Comparison of ENCODE assay signal across 23 cellular contexts in genomic region chr20:22509090-22509938, GRCh38.
"Had no signal": no experiment of that assay in that cellular context is flagged by ENCODE, and none has a peak within 500 bp of the region (broad histone marks: within the 10 kb centered on the region; RNA-seq: fewer than 3 reads in every experiment).

No MANE protein-coding gene starts in this region.

- H3K9me3 Mint-ChIP-seq: activated T-helper 17 cell treated with anti-CD3 and anti-CD28 coated beads, Interleukin-2, amount 50 U/mL, for 72 hours had no signal

- H3K27ac ChIP-seq: adrenal gland, VCaP had no signal

- H3K27me3 ChIP-seq: adrenal gland had no signal

- H3K27me3 Mint-ChIP-seq: activated CD4-positive, alpha-beta memory T cell treated with anti-CD3 and anti-CD28 coated beads, Interleukin-2, amount 10 ng/mL, durations not matched to agents 7 days and 5 days; activated CD4-positive, alpha-beta T cell treated with anti-CD3 and anti-CD28 coated beads for 36 hours; activated naive CD8-positive, alpha-beta T cell; activated T-helper 17 cell treated with anti-CD3 and anti-CD28 coated beads, Interleukin-2, amount 50 U/mL, for 72 hours; T-cell had no signal

- H3K9me3 ChIP-seq: adrenal gland had no signal

- DNase-seq: activated CD4-positive, alpha-beta memory T cell treated with anti-CD3 and anti-CD28 coated beads, Interleukin-2, amount 10 ng/mL, durations not matched to agents 7 days and 5 days; activated CD4-positive, alpha-beta T cell treated with anti-CD3 and anti-CD28 coated beads for 36 hours; activated CD4-positive, alpha-beta T cell treated with anti-CD3 and anti-CD28 coated beads, Interleukin-2, amount 50 U/mL, for 1 hour; activated CD4-positive, CD25-positive, alpha-beta regulatory T cell; activated gamma-delta T cell; activated naive CD4-positive, alpha-beta T cell treated with anti-CD3 and anti-CD28 coated beads for 36 hours; activated T-cell treated with anti-CD3 and anti-CD28 coated beads for 4 hours; activated T-cell treated with anti-CD3 and anti-CD28 coated beads, Interleukin-2, amount 50 U/mL, for 48 hours; adrenal gland; anterior cingulate cortex; central memory CD4-positive, alpha-beta T cell; KG1; NCI-H1092; NCI-H1417; NCI-H1930; NCI-H345; NCI-H524; T-cell; T-helper 2 cell had no signal

- H3K4me1 ChIP-seq: adrenal gland had no signal

- H3K36me3 ChIP-seq: adrenal gland had no signal

- FAIRE-seq: RCC 7860 had no signal

- H3K4me1 Mint-ChIP-seq: activated CD4-positive, alpha-beta memory T cell treated with anti-CD3 and anti-CD28 coated beads, Interleukin-2, amount 10 ng/mL, durations not matched to agents 7 days and 5 days; activated CD4-positive, alpha-beta T cell treated with anti-CD3 and anti-CD28 coated beads for 36 hours; activated T-helper 17 cell treated with anti-CD3 and anti-CD28 coated beads, Interleukin-2, amount 50 U/mL, for 72 hours; T-cell had no signal

- H3K27ac Mint-ChIP-seq: activated CD4-positive, alpha-beta memory T cell treated with anti-CD3 and anti-CD28 coated beads, Interleukin-2, amount 10 ng/mL, durations not matched to agents 7 days and 5 days; activated CD4-positive, alpha-beta T cell treated with anti-CD3 and anti-CD28 coated beads for 36 hours; activated naive CD4-positive, alpha-beta T cell treated with anti-CD3 and anti-CD28 coated beads for 36 hours; activated naive CD8-positive, alpha-beta T cell; activated T-helper 17 cell treated with anti-CD3 and anti-CD28 coated beads, Interleukin-2, amount 50 U/mL, for 72 hours; T-cell had no signal

- H3K4me3 ChIP-seq: adrenal gland had no signal

- H3K36me3 Mint-ChIP-seq: activated naive CD8-positive, alpha-beta T cell; T-cell had no signal

- H3K4me3 Mint-ChIP-seq: activated CD4-positive, alpha-beta memory T cell treated with anti-CD3 and anti-CD28 coated beads, Interleukin-2, amount 10 ng/mL, durations not matched to agents 7 days and 5 days; activated CD4-positive, alpha-beta T cell treated with anti-CD3 and anti-CD28 coated beads for 36 hours; activated naive CD4-positive, alpha-beta T cell treated with anti-CD3 and anti-CD28 coated beads for 36 hours; activated naive CD8-positive, alpha-beta T cell; activated T-helper 17 cell treated with anti-CD3 and anti-CD28 coated beads, Interleukin-2, amount 50 U/mL, for 72 hours; T-cell had no signal
